ENCODE assay signal across 17 cellular contexts in genomic region chr7:121020243-121020642, GRCh38. TPM values are rescaled to one million over a fixed set of nuclear protein-coding genes. Genes with fewer than 3 reads are reported as not detected.
A peak's percentile ranks its signal among the peaks of the same experiment; 100 is the strongest.
DNase-seq lines count a peak whose midpoint lies in the region; ATAC-seq, FAIRE-seq and TF ChIP-seq lines count a peak whose summit lies in the region.
"Had no signal": no experiment of that assay in that cellular context is flagged by ENCODE, and none has a peak within 500 bp of the region (broad histone marks: within the 10 kb centered on the region; RNA-seq: fewer than 3 reads in every experiment).

No MANE protein-coding gene starts in this region.

- CTCF ChIA-PET in GM12878 (lab: Yijun Ruan, JAX), result interaction anchor here (1.4 kb wide), 1 partner anchor 32 kb away, joined by 3 read pairs; the partner anchor contains the start of gene CPED1

- H3K27ac ChIP-seq in GM12878 (ENCODE audit: control insufficient read depth, insufficient read depth), result no peak overlapping the region
- peak overlapping the region; percentile 7 to 19 (median 12) for H3K27ac ChIP-seq in upper lobe of left lung
- H3K27ac ChIP-seq in suprapubic skin, result no peak overlapping the region
- H3K27ac ChIP-seq in caudate nucleus (ENCODE audit: low read depth, low read length), result no peak overlapping the region
- H3K27ac ChIP-seq: SK-N-MC had no signal

- BruUV-seq in GM12878 (replicated peaks; lab: Mats Ljungman, UMichigan), result no TSS peak

- SMC1A ChIA-PET in GM12878 (lab: Charles Lee; ENCODE audit: uncharacterized antibody, unreplicated experiment), result no interaction called here

- H4K20me1 ChIP-seq in GM12878 (ENCODE audit: control insufficient read depth, insufficient read depth), result no peaks in the 10 kb centered on the region

- H3K4me3 ChIP-seq in GM12878 (no peak overlapping the region), upper lobe of left lung (no peak overlapping the region), suprapubic skin (no peak overlapping the region)
- H3K4me3 ChIP-seq: esophagus squamous epithelium, SK-N-MC had no signal

- no peak overlapping the region for H3K9ac ChIP-seq in GM12878 (ENCODE audit: control insufficient read depth, insufficient read depth, low read length)

- TF ChIP-seq CTCF in GM12878 (IDR thresholded peaks at IDR 0.05 in 2 of 3, conservative IDR thresholded peaks at IDR 0.05 in 1 of 3; ENCODE audit: control insufficient read depth in 2 of 3, extremely low read depth in 1 of 3, insufficient read depth in 1 of 3, low read depth in 3 of 3, low read length in 3 of 3) (no peak), upper lobe of left lung (IDR thresholded peaks at IDR 0.05) (no peak), suprapubic skin (IDR thresholded peaks at IDR 0.05) (no peak), omental fat pad (IDR thresholded peaks at IDR 0.05) (no peak)

- TF ChIP-seq RAD21 in GM12878 (IDR thresholded peaks at IDR 0.05; ENCODE audit: insufficient read depth, low read depth, low read length), result no peak

- intact Hi-C loops in GM12878 (cut with micrococcal nuclease; ENCODE audit: unreplicated experiment), result no loop called here

- no peak for FAIRE-seq in GM12878 (lab: Jason Lieb, UNC)
- FAIRE-seq: colon, G401.6, GM18507 had no signal

- TF ChIP-seq POLR2A in GM12878 (IDR thresholded peaks at IDR 0.05; ENCODE audit: low read depth, low read length) (no peak), upper lobe of left lung (IDR thresholded peaks at IDR 0.05) (no peak), suprapubic skin (IDR thresholded peaks at IDR 0.05) (no peak)

- WGBS in GM12878 (ENCODE audit: insufficient coverage, insufficient replicate concordance, low lambda C conversion rate, missing lambda C conversion rate), result 65% methylated on average over 1 of the region's 1 CpG
- 85 to 100% methylated on average over 1 of the region's 1 CpG for WGBS in upper lobe of left lung, 2 donors
- WGBS in suprapubic skin, result 94% methylated on average over 1 of the region's 1 CpG

- no peaks in the 10 kb centered on the region for H3K9me3 ChIP-seq in GM12878 (replicated peaks; ENCODE audit: control insufficient read depth, insufficient read depth, low read length)
- no peaks in the 10 kb centered on the region for H3K9me3 ChIP-seq in upper lobe of left lung
- no peaks in the 10 kb centered on the region for H3K9me3 ChIP-seq in suprapubic skin
- H3K9me3 ChIP-seq: esophagus squamous epithelium had no signal

- ATAC-seq in GM12878 (no peak), upper lobe of left lung (ENCODE audit: low FRiP score in 2 of 2) (no peak), omental fat pad (ENCODE audit: low FRiP score) (no peak)
- ATAC-seq: activated naive CD4-positive, alpha-beta T cell treated with anti-CD3 and anti-CD28 coated beads, Interleukin-2, amount 50 U/mL, for 72 hours had no signal

- no peak for TF ChIP-seq EP300 in GM12878 (IDR thresholded peaks at IDR 0.05; ENCODE audit: borderline replicate concordance in 1 of 2, control insufficient read depth in 1 of 2, low read depth in 2 of 2, low read length in 2 of 2)
- no peak for TF ChIP-seq EP300 in upper lobe of left lung (IDR thresholded peaks at IDR 0.05)
- no peak for TF ChIP-seq EP300 in suprapubic skin (IDR thresholded peaks at IDR 0.05)

- DNase-seq in M059J (ENCODE audit: low read depth) (peak; percentile 57), GM12878 (ENCODE audit: low read depth, low spot score) (no peak), kidney tubule cell (ENCODE audit: low spot score) (peak; percentile 35), upper lobe of left lung (no peak), suprapubic skin (ENCODE audit: low spot score in 2 of 2) (no peak), omental fat pad (ENCODE audit: low spot score) (no peak), caudate nucleus (lab: John Stamatoyannopoulos, UW) (no peak)
- DNase-seq: activated CD8-positive, alpha-beta memory T cell treated with anti-CD3 and anti-CD28 coated beads, Interleukin-2, amount 50 U/mL, for 4 hours; esophagus squamous epithelium; GOT3; MM.1S; stimulated activated naive CD4-positive, alpha-beta T cell treated with Interleukin-2 at 50 U/mL for 16 hours had no signal

- H3K79me2 ChIP-seq in GM12878 (ENCODE audit: control insufficient read depth, insufficient read depth, low read length), result no peaks in the 10 kb centered on the region

- RAD21 ChIA-PET in GM12878 (lab: Charles Lee; ENCODE audit: unreplicated experiment), result no interaction called here

- H3K27me3 ChIP-seq in GM12878 (replicated peaks in 1 of 2; ENCODE audit: control insufficient read depth in 2 of 2, insufficient read depth in 2 of 2, low read length in 1 of 2) (no peaks in the 10 kb centered on the region), upper lobe of left lung (no peaks in the 10 kb centered on the region), suprapubic skin (no peaks in the 10 kb centered on the region)
- H3K27me3 ChIP-seq: esophagus squamous epithelium had no signal

- H3K4me2 ChIP-seq in GM12878 (ENCODE audit: control insufficient read depth, insufficient read depth), result no peak overlapping the region

- H3K36me3 ChIP-seq in GM12878 (ENCODE audit: control insufficient read depth in 2 of 2, insufficient read depth in 2 of 2, low read length in 1 of 2), result no peaks in the 10 kb centered on the region
- peaks cover 0 to 5% (median 0%) of the 10 kb centered on the region in 4 donors for H3K36me3 ChIP-seq in upper lobe of left lung
- H3K36me3 ChIP-seq in suprapubic skin, result no peaks in the 10 kb centered on the region
- H3K36me3 ChIP-seq: esophagus squamous epithelium had no signal

- in situ Hi-C loops in GM12878 (cut with MboI), result no loop called here

- POLR2A ChIA-PET in GM12878 (lab: Charles Lee), result no interaction called here

- H2AFZ ChIP-seq in GM12878 (ENCODE audit: control insufficient read depth, low read depth, low read length), result no peak overlapping the region

- no peaks in the 10 kb centered on the region for H3K4me1 ChIP-seq in GM12878 (ENCODE audit: control insufficient read depth, insufficient read depth, low read length)
- H3K4me1 ChIP-seq in upper lobe of left lung, result peaks cover 22 to 37% (median 25%) of the 10 kb centered on the region in 4 donors
- peaks cover 10% of the 10 kb centered on the region for H3K4me1 ChIP-seq in suprapubic skin

TF ChIP-seq in GM12878, 131 proteins besides CTCF, POLR2A, EP300 and RAD21:
- TF ChIP-seq IKZF1 (conservative IDR thresholded peaks at IDR 0.05) (no peak), NFXL1 (IDR thresholded peaks at IDR 0.05; ENCODE audit: borderline replicate concordance) (no peak), ZBTB40 (IDR thresholded peaks at IDR 0.05; ENCODE audit: borderline replicate concordance) (peak; percentile 57; the same call in 1 of the 2 replicates)

RNA-seq across cellular contexts. Expression of gene CPED1, which starts 31.7 kb away (rescaled TPM):
- total RNA-seq in M059J (2014; rRNA removed; shearing (Covaris generic)), result 14.9 and 15.8 TPM in 2 replicates
- 0.20 and 0.38 TPM in 2 replicates for total RNA-seq in GM12878 (2013; cell fraction: nucleolus; rRNA removed)
- total RNA-seq in GM12878 (2014; rRNA removed) (0.05 and 0.11 TPM in 2 replicates), GM12878 (2014; rRNA removed; fragmentation: Illumina TruSeq; extraction: Trizol) (not detected in 2 replicates), GM12878 (2021) (0.21 and 0.77 TPM in 2 replicates), upper lobe of left lung (10 to 100 TPM; 12.9 to 31.6 (median 18.1) TPM), suprapubic skin (1 to 10 TPM; 1.3 to 5.6 (median 3.6) TPM), omental fat pad (10 to 100 TPM; 24.9 to 63.9 (median 40.9) TPM)
- polyA plus RNA-seq in GM12878 (2011; ENCODE audit: low read depth), result not detected
- polyA plus RNA-seq in GM12878 (2011; rRNA removed) (0.04 and 0.10 TPM in 2 replicates), GM12878 (2014; fragmentation: Illumina TruSeq; extraction: Trizol) (0.01 TPM in 1 of 2 replicates, not detected in the other), GM12878 (2014; fragmentation: Nextera tagmentation; extraction: Ambion mirVana) (under 1 TPM; 0.02 to 0.05 TPM), GM12878 (2014; rRNA removed) (0.40 TPM in 1 of 2 replicates, not detected in the other), GM12878 (2016; fragmentation: Nextera tagmentation; extraction: Ambion mirVana) (under 1 TPM; 0.05 to 0.19 TPM)
- 0.12 TPM in 1 of 2 replicates, not detected in the other for polyA plus RNA-seq in GM12878 (2011; cell fraction: cytosol; rRNA removed)
- polyA plus RNA-seq in GM12878 (2011; cell fraction: nucleus; rRNA removed), result 0.03 and 0.06 TPM in 2 replicates
- 0.06 TPM in 1 of 2 replicates, not detected in the other for polyA plus RNA-seq in GM12878 (2012)
- 0.15 and 0.31 TPM in 2 replicates for polyA minus RNA-seq in GM12878 (2011; rRNA and poly(A)+ RNA removed)
- polyA minus RNA-seq in GM12878 (2011; cell fraction: cytosol; rRNA and poly(A)+ RNA removed), result not detected in 2 replicates
- 0.29 and 0.36 TPM in 2 replicates for polyA minus RNA-seq in GM12878 (2011; cell fraction: nucleus; rRNA and poly(A)+ RNA removed)
- total RNA-seq: activated naive CD4-positive, alpha-beta T cell treated with anti-CD3 and anti-CD28 coated beads, Interleukin-2, amount 50 U/mL, for 72 hours had no signal

Comparison
In these comparisons a context has a peak if more than half of its experiments do, and no peak if none do; other contexts are left out.
1. DNase-seq: peak in M059J (single experiment) and kidney tubule cell (single experiment); none in GM12878 (single experiment), upper lobe of left lung (0 of 2), suprapubic skin (0 of 2), omental fat pad (single experiment) and caudate nucleus (0 of 61).
2. H3K27ac ChIP-seq: peak in upper lobe of left lung (4 of 4); none in GM12878 (single experiment), suprapubic skin (single experiment) and caudate nucleus (single experiment).